In the genomic region with DNA sequence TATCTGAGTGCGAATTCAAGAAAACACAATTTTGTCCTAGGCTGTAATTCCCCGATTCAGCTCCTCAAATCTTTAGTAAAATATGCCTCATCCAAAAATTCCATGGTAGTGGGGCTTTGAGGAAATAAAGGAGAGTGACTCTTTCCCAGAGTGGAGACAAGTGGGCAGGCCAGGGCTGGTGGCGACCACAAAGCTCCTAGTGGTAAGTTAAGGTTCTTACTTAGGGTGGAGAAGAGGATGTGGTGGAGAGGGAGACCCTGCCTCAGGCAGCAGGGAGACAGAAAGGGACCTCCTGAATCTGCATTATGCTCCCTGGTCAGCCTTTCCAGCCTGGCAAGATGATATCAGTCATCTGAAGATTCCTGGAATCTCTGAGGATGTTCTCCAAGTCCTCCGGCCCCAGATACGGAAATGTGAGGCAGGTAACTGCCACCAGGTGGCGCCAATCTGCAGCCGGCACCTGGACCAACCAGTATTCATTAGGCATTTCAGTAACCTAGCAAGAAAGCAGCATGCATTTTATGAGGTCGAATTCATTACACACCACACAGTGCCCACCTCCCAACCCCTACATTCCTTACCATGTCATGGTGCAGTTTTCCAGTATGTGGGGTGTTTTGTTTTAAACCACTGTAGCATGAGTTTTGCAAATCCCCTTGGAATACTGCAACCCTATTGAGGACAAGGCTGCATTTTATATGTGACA, we compare ENCODE assay signal across 8 cellular contexts.
DNase-seq lines count a peak whose midpoint lies in the region; ATAC-seq and TF ChIP-seq lines count a peak whose summit lies in the region.

No MANE protein-coding gene starts in this region.

- H3K9me3 Mint-ChIP-seq in immature natural killer cell, result no peaks in the 10 kb centered on the region

- no peak overlapping the region for H3K4me3 Mint-ChIP-seq in immature natural killer cell

- in situ Hi-C loops in Caki2 (cut with HindIII; ENCODE audit: low pct_unique_long_range_greater_than_20kb, low sequenced_read_pairs), result no loop called here

- H3K9me3 ChIP-seq in SU-DHL-6 (ENCODE audit: insufficient read depth, low read length) (no peaks in the 10 kb centered on the region), ascending aorta (no peaks in the 10 kb centered on the region)

- peaks cover 3 to 10% (median 4%) of the 10 kb centered on the region in 3 donors for H3K27me3 Mint-ChIP-seq in immature natural killer cell (ENCODE audit: low read depth in 3 of 3)

- no peak overlapping the region for H3K9ac ChIP-seq in SU-DHL-6 (ENCODE audit: low read length)

- no peak overlapping the region for H3K4me3 ChIP-seq in SU-DHL-6 (ENCODE audit: insufficient read depth, low read length, poor library complexity, severe bottlenecking)
- no peak overlapping the region for H3K4me3 ChIP-seq in ascending aorta

- H4K20me1 ChIP-seq in SU-DHL-6 (ENCODE audit: low read depth, low read length), result no peaks in the 10 kb centered on the region

- H2AFZ ChIP-seq in SU-DHL-6 (ENCODE audit: low read depth, low read length, severe bottlenecking), result no peak overlapping the region

- intact Hi-C loops in ascending aorta (cut with DNase I), result loop anchor here (10.0 kb wide), 1 partner anchor 340 kb away; no protein-coding TSS in a partner anchor

- no peaks in the 10 kb centered on the region for H3K36me3 Mint-ChIP-seq in immature natural killer cell

- H3K36me3 ChIP-seq in SU-DHL-6 (ENCODE audit: low read length), result no peaks in the 10 kb centered on the region
- H3K36me3 ChIP-seq in ascending aorta, result no peaks in the 10 kb centered on the region

- H3K4me1 Mint-ChIP-seq in immature natural killer cell, result no peaks in the 10 kb centered on the region

- no peaks in the 10 kb centered on the region for H3K4me1 ChIP-seq in ascending aorta

- no peak overlapping the region for H3K27ac Mint-ChIP-seq in immature natural killer cell

- H3K27me3 ChIP-seq in SU-DHL-6 (ENCODE audit: low read length) (no peaks in the 10 kb centered on the region), ascending aorta (no peaks in the 10 kb centered on the region)

- H3K79me2 ChIP-seq in SU-DHL-6 (ENCODE audit: insufficient read depth, low read length), result no peaks in the 10 kb centered on the region

- DNase-seq in Caki2 (ENCODE audit: low read depth) (peak; percentile 45), KG1 (lab: John Stamatoyannopoulos, UW) (peak; percentile 34), ascending aorta (ENCODE audit: low spot score in 2 of 2) (peak in 1 of 2 donors; percentile 73), immature natural killer cell (peak; percentile 2 to 34 (median 17)), COR-L47 (lab: John Stamatoyannopoulos, UW) (no peak)
- peak; percentile 4 for DNase-seq in stimulated activated CD4-positive, alpha-beta T cell treated with anti-CD3 and anti-CD28 coated beads, Interleukin-2, amount 100 ng/mL, for 4 hours (ENCODE audit: low read depth)

- H3F3A ChIP-seq in SU-DHL-6 (ENCODE audit: insufficient read depth), result no peaks in the 10 kb centered on the region

- no peaks in the 10 kb centered on the region for H3K9me2 ChIP-seq in SU-DHL-6 (replicated peaks; ENCODE audit: insufficient read depth, low read length)

- no peak overlapping the region for H3K4me2 ChIP-seq in SU-DHL-6 (ENCODE audit: low read depth, low read length, poor library complexity, severe bottlenecking)

- TF ChIP-seq CTCF in SU-DHL-6 (IDR thresholded peaks at IDR 0.05; ENCODE audit: insufficient read depth, low read length, poor library complexity, severe bottlenecking) (peak; percentile 93), ascending aorta (IDR thresholded peaks at IDR 0.05) (peak in 2 of 3 experiments; percentile 47 to 64)

- no peak overlapping the region for H3K27ac ChIP-seq in SU-DHL-6 (ENCODE audit: low read depth, low read length)
- H3K27ac ChIP-seq in ascending aorta, result no peak overlapping the region

- peak; percentile 85 for ATAC-seq in GM19463 (IDR thresholded peaks at IDR 0.05; ENCODE audit: unreplicated experiment)
